13 cellular contexts compared by ENCODE assay signal in the genomic region with DNA sequence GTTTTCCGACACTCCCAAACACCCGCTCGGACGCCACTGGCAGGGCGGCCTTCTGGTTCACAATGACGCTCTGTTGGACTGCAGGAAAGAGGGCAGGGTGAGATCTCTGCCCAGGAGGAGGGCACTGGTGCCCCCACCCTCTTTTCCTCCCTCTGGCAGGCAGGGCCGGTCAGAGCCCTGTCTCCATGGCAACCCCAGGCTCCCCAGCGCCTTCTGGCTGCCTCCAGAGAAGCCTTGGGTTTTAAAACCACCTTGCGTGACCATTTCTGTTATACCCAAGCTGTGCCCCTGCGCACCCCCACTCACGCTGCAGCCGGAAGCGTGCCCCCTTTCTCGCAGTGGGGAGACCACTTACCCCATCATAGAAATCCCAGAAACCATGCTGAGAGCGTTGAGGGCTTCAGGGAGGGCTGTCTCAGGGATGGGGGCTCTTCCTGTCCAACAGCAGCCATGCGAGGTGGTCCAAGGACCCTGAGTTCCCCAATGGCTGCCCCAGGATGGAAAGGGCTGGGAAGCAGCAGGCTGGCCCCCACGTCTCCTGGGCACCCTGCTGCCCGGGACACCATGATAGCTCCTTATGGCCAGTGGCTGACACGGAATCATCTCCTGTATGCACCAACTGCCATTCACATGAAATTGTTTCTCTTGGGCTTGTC. TPM values are rescaled to one million over a fixed set of nuclear protein-coding genes. Genes with fewer than 3 reads are reported as not detected.
DNase-seq lines count a peak whose midpoint lies in the region; TF ChIP-seq lines count a peak whose summit lies in the region.
"Had no signal": no experiment of that assay in that cellular context is flagged by ENCODE, and none has a peak within 500 bp of the region (broad histone marks: within the 10 kb centered on the region; RNA-seq: fewer than 3 reads in every experiment).

No MANE protein-coding gene starts in this region.

- H3K9me3 Mint-ChIP-seq in glutamatergic neuron (ENCODE audit: unreplicated experiment), result peaks cover 4% of the 10 kb centered on the region
- H3K9me3 Mint-ChIP-seq: memory B cell had no signal

- TF ChIP-seq CTCF in glutamatergic neuron (IDR thresholded peaks at IDR 0.05; ENCODE audit: partially characterized antibody, unreplicated experiment), result no peak

- in situ Hi-C loops in KBM-7 (cut with MboI; ENCODE audit: low pct_unique_long_range_greater_than_20kb, low sequenced_read_pairs), result loop anchor here (10.0 kb wide), 1 partner anchor 479 kb away; no protein-coding TSS in a partner anchor

- no peaks in the 10 kb centered on the region for H3K36me3 Mint-ChIP-seq in glutamatergic neuron (ENCODE audit: unreplicated experiment)
- H3K36me3 Mint-ChIP-seq: memory B cell had no signal

- intact Hi-C loops in posterior cingulate gyrus (cut with DNase I), result no loop called here

- H3K27me3 Mint-ChIP-seq in glutamatergic neuron (ENCODE audit: unreplicated experiment), result peaks cover 13% of the 10 kb centered on the region

- DNase-seq in DMS79 treated with DMSO at 0.1 percent for 48 hours (lab: John Stamatoyannopoulos, UW) (peak; percentile 80), NCI-H524 treated with DMSO at 0.1 percent for 48 hours (lab: John Stamatoyannopoulos, UW) (peak; percentile 48), glutamatergic neuron (peak; percentile 48), posterior cingulate gyrus (peak; percentile 71 to 98 (median 84)), KBM-7 (no peak), NCI-H2029 treated with DMSO at 0.1 percent for 48 hours (lab: John Stamatoyannopoulos, UW) (no peak), SK-N-DZ (ENCODE audit: low spot score) (no peak)
- DNase-seq: activated CD4-positive, alpha-beta T cell treated with anti-CD3 and anti-CD28 coated beads for 36 hours; activated naive CD4-positive, alpha-beta T cell; HCEC 1CT; heart left ventricle had no signal

- peaks cover 7% of the 10 kb centered on the region for H3K4me1 Mint-ChIP-seq in glutamatergic neuron (ENCODE audit: low read depth, unreplicated experiment)

- no peak overlapping the region for H3K4me3 Mint-ChIP-seq in glutamatergic neuron (ENCODE audit: unreplicated experiment)
- H3K4me3 Mint-ChIP-seq: activated CD4-positive, alpha-beta T cell treated with anti-CD3 and anti-CD28 coated beads for 36 hours; memory B cell had no signal

- no peak overlapping the region for H3K27ac Mint-ChIP-seq in glutamatergic neuron (ENCODE audit: unreplicated experiment)
- H3K27ac Mint-ChIP-seq: activated CD4-positive, alpha-beta T cell treated with anti-CD3 and anti-CD28 coated beads for 36 hours; memory B cell had no signal

RNA-seq across cellular contexts. Expression of gene C9orf50, which starts 7.3 kb away (rescaled TPM):
- total RNA-seq in glutamatergic neuron (ENCODE audit: unreplicated experiment), result 0.56 TPM
- polyA plus RNA-seq in SK-N-DZ (2014; cell fraction: cytosol; rRNA removed), result not detected in 2 replicates
- polyA plus RNA-seq in SK-N-DZ (2014; cell fraction: nucleus; rRNA removed), result 0.13 TPM in 1 of 2 replicates, not detected in the other
- total RNA-seq: activated CD4-positive, alpha-beta T cell treated with anti-CD3 and anti-CD28 coated beads for 36 hours; dermis microvascular lymphatic vessel endothelial cell; heart left ventricle had no signal
- polyA plus RNA-seq: heart left ventricle had no signal

RNA-seq across cellular contexts. Expression of gene NTMT1, which starts 12.3 kb away (rescaled TPM):
- 62.6 TPM for total RNA-seq in glutamatergic neuron (ENCODE audit: unreplicated experiment)
- 72.1 and 78.3 TPM in 2 replicates for polyA plus RNA-seq in SK-N-DZ (2014; cell fraction: cytosol; rRNA removed)
- polyA plus RNA-seq in SK-N-DZ (2014; cell fraction: nucleus; rRNA removed), result 29.8 and 37.9 TPM in 2 replicates

RNA-seq across cellular contexts. Expression of gene ASB6, which starts 28.3 kb away (rescaled TPM):
- total RNA-seq in glutamatergic neuron (ENCODE audit: unreplicated experiment), result 25.4 TPM
- 14.4 and 23.2 TPM in 2 replicates for polyA plus RNA-seq in SK-N-DZ (2014; cell fraction: cytosol; rRNA removed)
- polyA plus RNA-seq in SK-N-DZ (2014; cell fraction: nucleus; rRNA removed), result 31.9 and 32.7 TPM in 2 replicates

RNA-seq across cellular contexts. Expression of gene PRRX2, which starts 51.8 kb away (rescaled TPM):
- 2.3 TPM for total RNA-seq in glutamatergic neuron (ENCODE audit: unreplicated experiment)
- polyA plus RNA-seq in SK-N-DZ (2014; cell fraction: cytosol; rRNA removed), result 1.8 and 2.1 TPM in 2 replicates
- polyA plus RNA-seq in SK-N-DZ (2014; cell fraction: nucleus; rRNA removed), result 1.1 and 2.0 TPM in 2 replicates

Comparison
In these comparisons a context has a peak if more than half of its experiments do, and no peak if none do; other contexts are left out.
1. DNase-seq: peak in DMS79 treated with DMSO at 0.1 percent for 48 hours (single experiment), NCI-H524 treated with DMSO at 0.1 percent for 48 hours (single experiment), glutamatergic neuron (single experiment) and posterior cingulate gyrus (10 of 10); none in KBM-7 (single experiment), NCI-H2029 treated with DMSO at 0.1 percent for 48 hours (single experiment) and SK-N-DZ (single experiment).